ENCODE assay signal across 1 cellular context in genomic region chr2:105768961-105769452, GRCh38.
TF ChIP-seq lines count a peak whose summit lies in the region.

No MANE protein-coding gene starts in this region.

TF ChIP-seq in GM12878, 131 proteins besides CTCF, POLR2A, EP300 and RAD21 (continued from another document):
- TF ChIP-seq ZBTB11 (CRISPR knock-in tag; IDR thresholded peaks at IDR 0.05) (no peak), E2F4 (IDR thresholded peaks at IDR 0.05; ENCODE audit: low read depth, low read length) (no peak), MTA3 (IDR thresholded peaks at IDR 0.05; ENCODE audit: borderline replicate concordance, low read length) (no peak), WRNIP1 (IDR thresholded peaks at IDR 0.05; ENCODE audit: borderline replicate concordance, low read depth, low read length) (no peak)
